ENCODE assay signal across 23 cellular contexts in the genomic region with DNA sequence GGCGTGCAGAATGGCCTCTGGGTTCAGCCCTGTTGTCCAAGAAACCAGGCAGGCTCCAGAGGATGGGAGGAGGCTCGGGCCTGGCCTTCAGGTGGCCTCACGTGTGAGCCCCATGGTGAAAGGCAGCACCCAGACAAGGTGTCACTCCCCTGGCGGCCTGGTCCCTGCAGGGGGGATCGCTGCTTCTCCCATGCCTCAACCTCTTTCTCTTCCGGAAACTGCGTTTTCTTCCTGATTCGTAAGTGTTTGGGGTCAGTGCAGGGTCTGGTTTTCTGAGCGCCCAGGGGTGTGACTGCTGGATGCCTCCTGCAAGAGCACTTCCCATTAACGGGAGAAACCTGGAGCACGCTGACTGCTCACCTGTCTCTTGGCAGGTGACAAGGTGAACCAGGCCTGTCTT.
"Had no signal": no experiment of that assay in that cellular context is flagged by ENCODE, and none has a peak within 500 bp of the region (broad histone marks: within the 10 kb centered on the region; RNA-seq: fewer than 3 reads in every experiment).

No MANE protein-coding gene starts in this region.

- H3K27ac ChIP-seq: hepatocyte, neutrophil, pancreas, psoas muscle, testis, thyroid gland, transverse colon, upper lobe of left lung, vagina had no signal

- H3K9me3 ChIP-seq: neutrophil, pancreas, right lobe of liver, testis, thyroid gland, vagina had no signal

- H3K27me3 ChIP-seq: heart right ventricle, hepatocyte, pancreas, right lobe of liver, testis, thyroid gland, transverse colon, upper lobe of left lung, vagina had no signal

- H3K36me3 ChIP-seq: neutrophil, pancreas, right lobe of liver, thyroid gland, transverse colon, upper lobe of left lung had no signal

- H3K4me1 ChIP-seq: upper lobe of left lung, vagina had no signal

- DNase-seq: heart right ventricle; islet precursor cell; midbrain; mucosa of descending colon; naive thymus-derived CD8-positive, alpha-beta T cell; stimulated activated CD4-positive, alpha-beta T cell treated with anti-CD3 and anti-CD28 coated beads, Interleukin-1b, Interleukin-23, amount 100 ng/mL, for 48 hours; stimulated activated CD4-positive, alpha-beta T cell treated with anti-CD3 and anti-CD28 coated beads, Interleukin-2, amount 100 ng/mL, for 48 hours; stimulated activated CD4-positive, alpha-beta T cell treated with anti-CD3 and anti-CD28 coated beads, Interleukin-4, amount 100 ng/mL, for 4 hours; stimulated activated CD8-positive, alpha-beta memory T cell treated with anti-CD3 and anti-CD28 coated beads, Interleukin-4, amount 100 ng/mL, for 48 hours; stimulated activated naive CD4-positive, alpha-beta T cell treated with Interleukin-2 at 50 U/mL for 16 hours; stimulated activated naive CD8-positive, alpha-beta T cell treated with anti-CD3 and anti-CD28 coated beads, Interleukin-15, amount 100 ng/mL, for 72 hours; testis; thyroid gland; transverse colon had no signal

- ATAC-seq: mucosa of descending colon; naive thymus-derived CD8-positive, alpha-beta T cell; stimulated activated naive CD8-positive, alpha-beta T cell treated with anti-CD3 and anti-CD28 coated beads, Interleukin-15, amount 100 ng/mL, for 72 hours had no signal

- FAIRE-seq: pancreas had no signal

- H2AFZ ChIP-seq: hepatocyte had no signal

- H3K4me3 ChIP-seq: heart right ventricle, hepatocyte, lung, mucosa of descending colon, pancreas, psoas muscle, right lobe of liver, smooth muscle cell, testis, thyroid gland, transverse colon, upper lobe of left lung, vagina had no signal

- H3K4me2 ChIP-seq: hepatocyte, smooth muscle cell had no signal
